In genomic region chr1:19987719-19988118, GRCh38 we compare ENCODE assay signal across 26 cellular contexts. TPM values are rescaled to one million over a fixed set of nuclear protein-coding genes. Genes with fewer than 3 reads are reported as not detected.
DNase-seq lines count a peak whose midpoint lies in the region; ATAC-seq and TF ChIP-seq lines count a peak whose summit lies in the region.
"Had no signal": no experiment of that assay in that cellular context is flagged by ENCODE, and none has a peak within 500 bp of the region (broad histone marks: within the 10 kb centered on the region; RNA-seq: fewer than 3 reads in every experiment).

No MANE protein-coding gene starts in this region.

- H2BK120ac ChIP-seq in mesenchymal stem cell (ENCODE audit: low read depth, low read length), result no peak overlapping the region

- H2AFZ ChIP-seq in mesenchymal stem cell (ENCODE audit: low read depth, low read length), result no peak overlapping the region
- H2AFZ ChIP-seq: GM23248 had no signal

- no peak overlapping the region for H3K18ac ChIP-seq in mesenchymal stem cell (ENCODE audit: low read depth in 1 of 2, low read length in 2 of 2)

- 33% methylated on average over 2 of the region's 2 CpGs for WGBS in right lobe of liver (ENCODE audit: insufficient coverage, low coverage, low lambda C conversion rate, missing lambda C conversion rate)
- WGBS in mesenchymal stem cell, result 100% methylated on average over 1 of the region's 2 CpGs

- no peak overlapping the region for H4K8ac ChIP-seq in mesenchymal stem cell (ENCODE audit: low read length)

- no peaks in the 10 kb centered on the region; the same call in 1 of the 2 replicates for H3K27me3 Mint-ChIP-seq in WTC11 (ENCODE audit: low read depth)
- H3K27me3 Mint-ChIP-seq in activated T-helper 17 cell treated with anti-CD3 and anti-CD28 coated beads, Interleukin-2, amount 50 U/mL, for 72 hours, result peaks cover 41% of the 10 kb centered on the region

- H2BK15ac ChIP-seq in mesenchymal stem cell (ENCODE audit: low read depth, poor library complexity, severe bottlenecking), result no peak overlapping the region

- H2BK12ac ChIP-seq in mesenchymal stem cell (ENCODE audit: low read length in 2 of 2), result no peak overlapping the region

- H2BK5ac ChIP-seq in mesenchymal stem cell (ENCODE audit: low read depth, low read length, poor library complexity, severe bottlenecking), result no peak overlapping the region

- H3K27me3 ChIP-seq in right lobe of liver (no peaks in the 10 kb centered on the region), tibial artery (no peaks in the 10 kb centered on the region), mesenchymal stem cell (ENCODE audit: control insufficient read depth in 1 of 2, insufficient read depth in 1 of 2, low read length in 2 of 2) (peaks cover 0 to 14% of the 10 kb centered on the region in 2 experiments)
- H3K27me3 ChIP-seq: BE2C; BLaER1 treated with 17β-estradiol and CSF1 and Interleukin-3, amounts not matched to agents 10 nM and 100 nM had no signal

- no peak for TF ChIP-seq POLR2A in right lobe of liver (IDR thresholded peaks at IDR 0.05)

- H2AK5ac ChIP-seq in mesenchymal stem cell (ENCODE audit: low read length, severe bottlenecking), result no peak overlapping the region

- no peak overlapping the region for H3K4me2 ChIP-seq in mesenchymal stem cell (ENCODE audit: low read length, poor library complexity, severe bottlenecking)
- H3K4me2 ChIP-seq: A549 had no signal

- DNase-seq in WTC11 (ENCODE audit: low spot score) (no peak), left lobe of liver (ENCODE audit: low spot score) (no peak), right lobe of liver (no peak), NCI-H146 treated with DMSO at 0.1 percent for 48 hours (lab: John Stamatoyannopoulos, UW; ENCODE audit: unreplicated experiment) (no peak), tibial artery (no peak), mesenchymal stem cell (no peak)
- DNase-seq: 8988T; ACHN; AML-193; BE2C; CD4-positive, alpha-beta T cell; CD8-positive, alpha-beta memory T cell; DMS53; DMS79 treated with DMSO at 0.1 percent for 48 hours; GF-D8; GM23248; HFFc6 had no signal

- intact Hi-C loops in right lobe of liver (cut with DNase I), result no loop called here
- intact Hi-C loops in tibial artery (cut with DNase I; ENCODE audit: low total_unique reads), result no loop called here

- H3K9ac ChIP-seq in mesenchymal stem cell (ENCODE audit: low read length), result no peak overlapping the region
- H3K9ac ChIP-seq: BLaER1 treated with 17β-estradiol and CSF1 and Interleukin-3, amounts not matched to agents 10 nM and 100 nM; GM23248 had no signal

- POLR2A ChIA-PET in WTC11 (lab: Charles Lee), result no interaction called here

- peak overlapping the region in 1 of 3 donors; percentile 1 for H3K27ac ChIP-seq in right lobe of liver
- H3K27ac ChIP-seq in tibial artery, result no peak overlapping the region
- H3K27ac ChIP-seq in mesenchymal stem cell (ENCODE audit: low read length, poor library complexity, severe bottlenecking), result no peak overlapping the region
- H3K27ac ChIP-seq: A549, GM23248 had no signal

- TF ChIP-seq CTCF in WTC11 (IDR thresholded peaks at IDR 0.05), result no peak
- TF ChIP-seq CTCF in right lobe of liver (IDR thresholded peaks at IDR 0.05), result no peak
- TF ChIP-seq CTCF in tibial artery (IDR thresholded peaks at IDR 0.05), result no peak

- H3K4me3 Mint-ChIP-seq in WTC11, result no peak overlapping the region
- no peak overlapping the region for H3K4me3 Mint-ChIP-seq in activated T-helper 17 cell treated with anti-CD3 and anti-CD28 coated beads, Interleukin-2, amount 50 U/mL, for 72 hours
- H3K4me3 Mint-ChIP-seq: CD14-positive monocyte; CD4-positive, alpha-beta T cell; CD8-positive, alpha-beta memory T cell; HFFc6 had no signal

- CTCF ChIA-PET in WTC11 (lab: Charles Lee), result interaction anchor here (1.7 kb wide), 1 partner anchor 13 kb away, joined by 3 read pairs; no protein-coding TSS in a partner anchor

- H3K36me3 Mint-ChIP-seq in WTC11, result peaks cover 22% of the 10 kb centered on the region
- no peaks in the 10 kb centered on the region for H3K36me3 Mint-ChIP-seq in activated T-helper 17 cell treated with anti-CD3 and anti-CD28 coated beads, Interleukin-2, amount 50 U/mL, for 72 hours (ENCODE audit: low read depth)
- H3K36me3 Mint-ChIP-seq: CD14-positive monocyte; CD8-positive, alpha-beta memory T cell had no signal

- no peak overlapping the region for H3K14ac ChIP-seq in mesenchymal stem cell (ENCODE audit: low read length in 2 of 2)

- H4K91ac ChIP-seq in mesenchymal stem cell (ENCODE audit: low read length), result no peak overlapping the region

- H3K36me3 ChIP-seq in right lobe of liver (no peaks in the 10 kb centered on the region), tibial artery (no peaks in the 10 kb centered on the region), mesenchymal stem cell (ENCODE audit: control insufficient read depth in 1 of 2, insufficient read depth in 2 of 2, low read depth in 1 of 2, low read length in 2 of 2) (no peaks in the 10 kb centered on the region)
- H3K36me3 ChIP-seq: BE2C; BLaER1 treated with 17β-estradiol and CSF1 and Interleukin-3, amounts not matched to agents 10 nM and 100 nM; HAP-1 had no signal

- H3K9me3 ChIP-seq in right lobe of liver, result no peaks in the 10 kb centered on the region
- no peaks in the 10 kb centered on the region for H3K9me3 ChIP-seq in tibial artery
- H3K9me3 ChIP-seq in mesenchymal stem cell (ENCODE audit: control insufficient read depth, low read length), result no peaks in the 10 kb centered on the region
- H3K9me3 ChIP-seq: A549, BE2C, HAP-1 had no signal

- peak overlapping the region; percentile 99 for H3K27ac Mint-ChIP-seq in WTC11
- no peak overlapping the region for H3K27ac Mint-ChIP-seq in activated T-helper 17 cell treated with anti-CD3 and anti-CD28 coated beads, Interleukin-2, amount 50 U/mL, for 72 hours
- H3K27ac Mint-ChIP-seq: CD14-positive monocyte; CD4-positive, alpha-beta T cell; CD8-positive, alpha-beta memory T cell; HFFc6 had no signal

- no peak for ATAC-seq in WTC11
- peak; percentile 42 for ATAC-seq in left lobe of liver
- peak; percentile 33 to 88 (median 75) for ATAC-seq in right lobe of liver
- ATAC-seq in activated T-helper 17 cell treated with anti-CD3 and anti-CD28 coated beads, Interleukin-2, amount 50 U/mL, for 72 hours (replicated peaks), result no peak
- ATAC-seq: A549, GM12878 had no signal

- H3K4me1 ChIP-seq in right lobe of liver (peaks cover 0 to 14% (median 0%) of the 10 kb centered on the region in 4 donors), tibial artery (no peaks in the 10 kb centered on the region), mesenchymal stem cell (ENCODE audit: control insufficient read depth, insufficient read depth, low read depth, low read length) (no peaks in the 10 kb centered on the region)
- H3K4me1 ChIP-seq: A549, BE2C, HAP-1 had no signal

- H3K9me3 Mint-ChIP-seq in WTC11, result peaks cover 24% of the 10 kb centered on the region
- H3K9me3 Mint-ChIP-seq in activated T-helper 17 cell treated with anti-CD3 and anti-CD28 coated beads, Interleukin-2, amount 50 U/mL, for 72 hours, result no peaks in the 10 kb centered on the region
- H3K9me3 Mint-ChIP-seq: CD4-positive, alpha-beta T cell; CD8-positive, alpha-beta memory T cell had no signal

- H3K79me1 ChIP-seq in mesenchymal stem cell (replicated peaks; ENCODE audit: low read length, poor library complexity, severe bottlenecking), result no peaks in the 10 kb centered on the region

- no peak overlapping the region for H3K23ac ChIP-seq in mesenchymal stem cell (ENCODE audit: low read length in 2 of 2)

- peaks cover 60% of the 10 kb centered on the region for H3K4me1 Mint-ChIP-seq in WTC11
- no peaks in the 10 kb centered on the region for H3K4me1 Mint-ChIP-seq in activated T-helper 17 cell treated with anti-CD3 and anti-CD28 coated beads, Interleukin-2, amount 50 U/mL, for 72 hours
- H3K4me1 Mint-ChIP-seq: CD8-positive, alpha-beta memory T cell had no signal

- H3K4me3 ChIP-seq in right lobe of liver (no peak overlapping the region), tibial artery (no peak overlapping the region), mesenchymal stem cell (ENCODE audit: insufficient read depth in 1 of 2, low read depth in 1 of 2, low read length in 2 of 2) (no peak overlapping the region)
- H3K4me3 ChIP-seq: A549; BLaER1 treated with 17β-estradiol and CSF1 and Interleukin-3, amounts not matched to agents 10 nM and 100 nM; GM12878; GM23248; HAP-1 had no signal

- H3K4ac ChIP-seq in mesenchymal stem cell (ENCODE audit: low read depth in 1 of 2, low read length in 2 of 2), result no peak overlapping the region

TF ChIP-seq in WTC11, 78 proteins besides CTCF, POLR2A, EP300 and RAD21:
- TF ChIP-seq ZNF512 (CRISPR knock-in tag; IDR thresholded peaks at IDR 0.05; ENCODE audit: borderline replicate concordance) (no peak), GABPB1 (CRISPR knock-in tag; IDR thresholded peaks at IDR 0.05) (peak; percentile 63; the same call in 1 of the 2 replicates)
TF ChIP-seq in WTC11: peak in this region for 1.

RNA-seq across cellular contexts. Expression of gene PLA2G2A, which starts 8.3 kb away (rescaled TPM):
- total RNA-seq in WTC11 (2021), result 1.2 to 2.6 TPM (median 1.9 TPM) in 3 replicates
- total RNA-seq in left lobe of liver, result 128 TPM
- total RNA-seq in right lobe of liver, result 1,000 to 10,000 TPM in 1 of 6 experiments, 100 to 1,000 TPM in 5; 109 to 1,136 (median 151) TPM
- total RNA-seq in activated T-helper 17 cell treated with anti-CD3 and anti-CD28 coated beads, Interleukin-2, amount 50 U/mL, for 72 hours, result not detected
- 0.10 TPM for polyA plus RNA-seq in mesenchymal stem cell (2013, experiment 1 of 2)
- 0.08 TPM for polyA plus RNA-seq in mesenchymal stem cell (2013, experiment 2 of 2)
- total RNA-seq: CD4-positive, alpha-beta T cell; CD8-positive, alpha-beta memory T cell; Daoy; G401; GM23248; H4; HFFc6 had no signal
- polyA plus RNA-seq: CD14-positive monocyte; CD8-positive, alpha-beta memory T cell; GM12878 had no signal

Comparison
In these comparisons a context has a peak if more than half of its experiments do, and no peak if none do; other contexts are left out.
1. ATAC-seq: peak in left lobe of liver (single experiment) and right lobe of liver (4 of 4); none in WTC11 (single experiment) and activated T-helper 17 cell treated with anti-CD3 and anti-CD28 coated beads, Interleukin-2, amount 50 U/mL, for 72 hours (single experiment).
2. RNA of gene PLA2G2A, which starts 8.3 kb away (total RNA-seq): 109 to 1,136 TPM in right lobe of liver and 128 TPM in left lobe of liver (single experiment); 1.2 to 2.6 TPM in WTC11 and not detected in activated T-helper 17 cell treated with anti-CD3 and anti-CD28 coated beads, Interleukin-2, amount 50 U/mL, for 72 hours; every median in the first group is over 10 times any median in the second.